Comparison of ENCODE assay signal across 35 cellular contexts in the genomic region with DNA sequence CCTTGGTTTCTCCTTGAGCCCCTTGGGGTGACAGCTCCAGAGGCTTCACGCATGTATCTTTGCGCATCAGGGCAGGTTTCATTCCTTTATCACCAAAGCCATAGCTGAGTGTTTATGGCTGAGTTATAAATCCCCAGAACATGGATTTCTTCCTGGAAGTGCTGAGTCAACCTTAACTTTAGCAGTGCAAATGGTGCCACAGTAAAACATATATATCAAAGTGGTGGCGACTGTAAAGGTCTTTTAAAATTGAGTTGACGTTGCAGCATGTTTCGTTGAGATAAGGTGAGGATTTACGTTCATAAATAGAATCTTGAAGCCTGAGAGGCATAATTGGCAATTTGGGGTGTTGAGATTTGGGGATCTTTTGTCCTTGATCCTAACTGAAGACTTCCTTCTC.
A peak's percentile ranks its signal among the peaks of the same experiment; 100 is the strongest.
DNase-seq lines count a peak whose midpoint lies in the region; ATAC-seq, FAIRE-seq and TF ChIP-seq lines count a peak whose summit lies in the region.
"Had no signal": no experiment of that assay in that cellular context is flagged by ENCODE, and none has a peak within 500 bp of the region (broad histone marks: within the 10 kb centered on the region; RNA-seq: fewer than 3 reads in every experiment).

No MANE protein-coding gene starts in this region.

- TF ChIP-seq POLR2A in HepG2 (IDR thresholded peaks at IDR 0.05; ENCODE audit: insufficient read depth in 1 of 2, low read depth in 2 of 2, low read length in 2 of 2) (no peak), right lobe of liver (IDR thresholded peaks at IDR 0.05) (no peak), K562 (conservative IDR thresholded peaks at IDR 0.05) (no peak), H1 (IDR thresholded peaks at IDR 0.05; ENCODE audit: control extremely low read depth in 1 of 2, low read depth in 2 of 2, low read length in 2 of 2) (no peak)

- H3K4me3 Mint-ChIP-seq in activated CD4-positive, alpha-beta T cell treated with anti-CD3 and anti-CD28 coated beads, Interleukin-2, amount 10 ng/mL, durations not matched to agents 7 days and 5 days = no peak overlapping the region
- H3K4me3 Mint-ChIP-seq: B cell; CD14-positive monocyte; CD4-positive, alpha-beta memory T cell; CD4-positive, alpha-beta T cell; CD4-positive, CD25-positive, alpha-beta regulatory T cell; CD8-positive, alpha-beta memory T cell; CD8-positive, alpha-beta T cell had no signal

- H3K4ac ChIP-seq in H1 (replicated peaks; ENCODE audit: insufficient read length, low read depth, low read length) = no peak overlapping the region

- H2AFZ ChIP-seq in HepG2 (ENCODE audit: low read length) = no peak overlapping the region
- H2AFZ ChIP-seq in K562 (ENCODE audit: low read depth, low read length) = no peak overlapping the region
- no peak overlapping the region for H2AFZ ChIP-seq in H1 (ENCODE audit: low read length)

- no peaks in the 10 kb centered on the region; the same call in 1 of the 2 replicates for H3K79me1 ChIP-seq in H1 (ENCODE audit: low read depth, low read length)

- no peak overlapping the region for H2BK15ac ChIP-seq in H1 (ENCODE audit: low read length)

- TF ChIP-seq RAD21 in HepG2 (CRISPR knock-in tag; IDR thresholded peaks at IDR 0.05) (no peak), K562 (CRISPR knock-in tag; conservative IDR thresholded peaks at IDR 0.05 in 1 of 2, IDR thresholded peaks at IDR 0.05 in 1 of 2) (no peak), H1 (IDR thresholded peaks at IDR 0.05 in 1 of 2, conservative IDR thresholded peaks at IDR 0.05 in 1 of 2; ENCODE audit: low read depth in 2 of 2, low read length in 2 of 2) (no peak)

- H3K14ac ChIP-seq in H1 (ENCODE audit: insufficient read length) = no peak overlapping the region

- POLR2A ChIA-PET in HepG2 (lab: Yijun Ruan, JAX) (no interaction called here), K562 (lab: Yijun Ruan, JAX) (no interaction called here), H1 (lab: Charles Lee; ENCODE audit: partially characterized antibody) (interaction anchor here (0.8 kb wide), 1 partner anchor 11 kb away, joined by 3 read pairs; no protein-coding TSS in a partner anchor)
- POLR2A ChIA-PET in activated CD4-positive, alpha-beta T cell treated with anti-CD3 and anti-CD28 coated beads, Interleukin-2, amount 10 ng/mL, durations not matched to agents 7 days and 5 days (lab: Charles Lee) = no interaction called here

- H3K9me3 ChIP-seq in HepG2 (ENCODE audit: low read length) = no peaks in the 10 kb centered on the region
- no peaks in the 10 kb centered on the region for H3K9me3 ChIP-seq in right lobe of liver
- no peaks in the 10 kb centered on the region for H3K9me3 ChIP-seq in K562 (replicated peaks; ENCODE audit: control insufficient read depth, insufficient read depth, low read depth, low read length)
- no peaks in the 10 kb centered on the region for H3K9me3 ChIP-seq in H1 (ENCODE audit: insufficient read depth in 2 of 2, low read depth in 1 of 2, low read length in 1 of 2)
- H3K9me3 ChIP-seq: A549; BE2C; BLaER1; BLaER1 treated with 17β-estradiol and CSF1 and Interleukin-3, amounts not matched to agents 10 nM and 100 nM; Caco-2 had no signal

- no peak overlapping the region for H2BK12ac ChIP-seq in H1 (ENCODE audit: low read depth, low read length)

- BruUV-seq in HepG2 (replicated peaks; lab: Mats Ljungman, UMichigan) = no TSS peak
- no TSS peak for BruUV-seq in K562 (replicated peaks; lab: Mats Ljungman, UMichigan)

- no peak for TF ChIP-seq CTCF in HepG2 (CRISPR knock-in tag; IDR thresholded peaks at IDR 0.05)
- TF ChIP-seq CTCF in right lobe of liver (IDR thresholded peaks at IDR 0.05) = no peak
- no peak for TF ChIP-seq CTCF in K562 (IDR thresholded peaks at IDR 0.05 in 2 of 3, conservative IDR thresholded peaks at IDR 0.05 in 1 of 3; ENCODE audit: insufficient read depth in 2 of 3, low read depth in 1 of 3, low read length in 3 of 3)
- TF ChIP-seq CTCF in H1 (IDR thresholded peaks at IDR 0.05; ENCODE audit: control extremely low read depth in 1 of 3, insufficient read depth in 1 of 3, low read depth in 1 of 3, low read length in 3 of 3) = no peak

- no peak overlapping the region for H2BK20ac ChIP-seq in H1 (ENCODE audit: low read length)

- H3K4me3 ChIP-seq in HepG2 (replicated peaks in 1 of 3; ENCODE audit: insufficient read depth in 1 of 3, low read depth in 2 of 3, low read length in 3 of 3) (no peak overlapping the region), right lobe of liver (no peak overlapping the region), K562 (no peak overlapping the region), H1 (ENCODE audit: extremely low read depth in 1 of 4, insufficient read depth in 2 of 4, low read depth in 3 of 4, low read length in 4 of 4) (no peak overlapping the region)
- H3K4me3 ChIP-seq: A549; BLaER1; BLaER1 treated with 17β-estradiol and CSF1 and Interleukin-3, amounts not matched to agents 10 nM and 100 nM had no signal

- H3K9ac ChIP-seq in HepG2 (ENCODE audit: insufficient read depth, low read depth, low read length) (no peak overlapping the region), K562 (ENCODE audit: insufficient read depth in 1 of 2, low read depth in 2 of 2, low read length in 2 of 2) (no peak overlapping the region), H1 (replicated peaks in 1 of 4; ENCODE audit: extremely low read depth in 1 of 4, low read depth in 3 of 4, low read length in 3 of 4) (no peak overlapping the region)
- H3K9ac ChIP-seq: BLaER1; BLaER1 treated with 17β-estradiol and CSF1 and Interleukin-3, amounts not matched to agents 10 nM and 100 nM had no signal

- DNase-seq in HepG2 (ENCODE audit: low spot score) (no peak), right lobe of liver (no peak), K562 (ENCODE audit: extremely low read depth in 1 of 4, low spot score in 3 of 4) (peak in 1 of 4 experiments; percentile 4), H1 (ENCODE audit: low read depth in 1 of 2, low spot score in 2 of 2) (no peak)
- DNase-seq in activated CD4-positive, alpha-beta T cell treated with anti-CD3 and anti-CD28 coated beads, Interleukin-2, amount 10 ng/mL, durations not matched to agents 7 days and 5 days = no peak
- DNase-seq: 8988T; ACHN; AML-193; BE2C; C1 segment of cervical spinal cord; Caco-2; Calu3; CD4-positive, alpha-beta memory T cell; CD4-positive, alpha-beta T cell; CD4-positive, CD25-positive, alpha-beta regulatory T cell; CD8-positive, alpha-beta memory T cell; CD8-positive, alpha-beta T cell; COR-L47; DMS 273 treated with DMSO at 0.1 percent for 48 hours; DMS153; DMS53; DMS79; DMS79 treated with DMSO at 0.1 percent for 48 hours; DND-41; EL had no signal

- no peaks in the 10 kb centered on the region for H3K36me3 Mint-ChIP-seq in activated CD4-positive, alpha-beta T cell treated with anti-CD3 and anti-CD28 coated beads, Interleukin-2, amount 10 ng/mL, durations not matched to agents 7 days and 5 days (ENCODE audit: low read depth)
- H3K36me3 Mint-ChIP-seq: CD14-positive monocyte; CD4-positive, alpha-beta memory T cell; CD4-positive, CD25-positive, alpha-beta regulatory T cell; CD8-positive, alpha-beta memory T cell; CD8-positive, alpha-beta T cell had no signal

- H4K20me1 ChIP-seq in HepG2 (ENCODE audit: insufficient read depth, low read length) = no peaks in the 10 kb centered on the region
- no peaks in the 10 kb centered on the region; the same call in 1 of the 2 replicates for H4K20me1 ChIP-seq in K562 (replicated peaks; ENCODE audit: control insufficient read depth, insufficient read depth, low read length)
- H4K20me1 ChIP-seq in H1 (replicated peaks in 1 of 2; ENCODE audit: control insufficient read depth in 1 of 2, insufficient read depth in 2 of 2, low read length in 2 of 2) = no peaks in the 10 kb centered on the region
- H4K20me1 ChIP-seq: BLaER1; BLaER1 treated with 17β-estradiol and CSF1 and Interleukin-3, amounts not matched to agents 10 nM and 100 nM had no signal

- H3K36me3 ChIP-seq in HepG2 (replicated peaks in 1 of 2; ENCODE audit: control insufficient read depth in 1 of 2, insufficient read depth in 2 of 2, low read length in 2 of 2) (no peaks in the 10 kb centered on the region), right lobe of liver (no peaks in the 10 kb centered on the region), K562 (ENCODE audit: control insufficient read depth, insufficient read depth, low read length) (no peaks in the 10 kb centered on the region), H1 (ENCODE audit: control insufficient read depth in 2 of 4, insufficient read depth in 4 of 4, low read length in 3 of 4) (no peaks in the 10 kb centered on the region)
- H3K36me3 ChIP-seq: BE2C; BLaER1; BLaER1 treated with 17β-estradiol and CSF1 and Interleukin-3, amounts not matched to agents 10 nM and 100 nM had no signal

- H2AK5ac ChIP-seq in H1 (ENCODE audit: low read depth, low read length) = no peak overlapping the region

- FAIRE-seq in HepG2 (lab: Jason Lieb, UNC) (no peak), K562 (lab: Jason Lieb, UNC) (no peak), H1 (lab: Jason Lieb, UNC) (peak; percentile 39)
- FAIRE-seq: A204.1, A549, D721Med had no signal

- WGBS in HepG2 (ENCODE audit: low lambda C conversion rate) = 30% methylated on average over 6 of the region's 6 CpGs
- 60% methylated on average over 6 of the region's 6 CpGs for WGBS in right lobe of liver (ENCODE audit: insufficient coverage, low coverage, low lambda C conversion rate, missing lambda C conversion rate)
- WGBS in K562 (ENCODE audit: insufficient coverage, low coverage, missing lambda C conversion rate) = 0% methylated on average over 6 of the region's 6 CpGs
- 90% methylated on average over 6 of the region's 6 CpGs; no CpG with 5 or more reads in 1 of the 2 experiments for WGBS in H1 (ENCODE audit: extremely low coverage in 1 of 2, insufficient coverage in 1 of 2, insufficient read length in 1 of 2, insufficient replicate concordance in 2 of 2, low coverage in 1 of 2, low lambda C conversion rate in 2 of 2, missing lambda C conversion rate in 1 of 2), 2 experiments

- H2BK5ac ChIP-seq in H1 (ENCODE audit: low read depth, low read length) = no peak overlapping the region; the same call in 1 of the 2 replicates

- H4K5ac ChIP-seq in H1 (ENCODE audit: insufficient read length, low read depth, low read length) = no peak overlapping the region

- H3K9me1 ChIP-seq in K562 (ENCODE audit: control insufficient read depth, insufficient read depth, low read length) = no peaks in the 10 kb centered on the region

- H3K79me2 ChIP-seq in HepG2 (ENCODE audit: insufficient read depth, low read length) = no peaks in the 10 kb centered on the region
- H3K79me2 ChIP-seq in K562 (ENCODE audit: control insufficient read depth, insufficient read depth, low read length) = no peaks in the 10 kb centered on the region
- no peaks in the 10 kb centered on the region; a peak in 1 of 4 replicates for H3K79me2 ChIP-seq in H1 (ENCODE audit: control insufficient read depth in 1 of 2, insufficient read depth in 2 of 2, low read length in 2 of 2)

- H4K91ac ChIP-seq in H1 (replicated peaks; ENCODE audit: insufficient read length, low read length) = no peak overlapping the region

- H3K23ac ChIP-seq in H1 (ENCODE audit: insufficient read length) = no peak overlapping the region

- no peaks in the 10 kb centered on the region for H3K4me1 Mint-ChIP-seq in activated CD4-positive, alpha-beta T cell treated with anti-CD3 and anti-CD28 coated beads, Interleukin-2, amount 10 ng/mL, durations not matched to agents 7 days and 5 days
- H3K4me1 Mint-ChIP-seq: B cell; CD14-positive monocyte; CD4-positive, alpha-beta memory T cell; CD4-positive, CD25-positive, alpha-beta regulatory T cell; CD8-positive, alpha-beta memory T cell had no signal

- H3K27ac Mint-ChIP-seq in activated CD4-positive, alpha-beta T cell treated with anti-CD3 and anti-CD28 coated beads, Interleukin-2, amount 10 ng/mL, durations not matched to agents 7 days and 5 days = no peak overlapping the region
- H3K27ac Mint-ChIP-seq: B cell; CD14-positive monocyte; CD4-positive, alpha-beta memory T cell; CD4-positive, alpha-beta T cell; CD4-positive, CD25-positive, alpha-beta regulatory T cell; CD8-positive, alpha-beta memory T cell; CD8-positive, alpha-beta T cell had no signal

- no peak overlapping the region for H2BK120ac ChIP-seq in H1 (replicated peaks; ENCODE audit: low read depth, low read length)

- TF ChIP-seq EP300 in HepG2 (IDR thresholded peaks at IDR 0.05; ENCODE audit: low read depth in 2 of 2, low read length in 2 of 2) = no peak
- TF ChIP-seq EP300 in HepG2 (CRISPR knock-in tag; IDR thresholded peaks at IDR 0.05; ENCODE audit: borderline replicate concordance) = no peak
- no peak for TF ChIP-seq EP300 in K562 (IDR thresholded peaks at IDR 0.05; ENCODE audit: low read length)
- TF ChIP-seq EP300 in H1 (IDR thresholded peaks at IDR 0.05; ENCODE audit: borderline replicate concordance in 1 of 2, low read depth in 2 of 2, low read length in 2 of 2) = no peak

- H3K18ac ChIP-seq in H1 (ENCODE audit: extremely low read depth, low read length) = no peak overlapping the region

- H3K4me2 ChIP-seq in HepG2 (ENCODE audit: low read depth, low read length) (no peak overlapping the region), K562 (ENCODE audit: insufficient read depth, low read length) (no peak overlapping the region), H1 (ENCODE audit: insufficient read depth in 1 of 2, low read depth in 2 of 2, low read length in 2 of 2) (no peak overlapping the region)
- H3K4me2 ChIP-seq: A549; BLaER1; BLaER1 treated with 17β-estradiol and CSF1 and Interleukin-3, amounts not matched to agents 10 nM and 100 nM had no signal

- no peaks in the 10 kb centered on the region for H3K27me3 ChIP-seq in HepG2 (ENCODE audit: control insufficient read depth in 1 of 2, insufficient read depth in 2 of 2, low read length in 2 of 2)
- no peaks in the 10 kb centered on the region for H3K27me3 ChIP-seq in right lobe of liver
- H3K27me3 ChIP-seq in K562 (ENCODE audit: control insufficient read depth in 2 of 2, insufficient read depth in 2 of 2, low read length in 2 of 2) = no peaks in the 10 kb centered on the region
- no peaks in the 10 kb centered on the region for H3K27me3 ChIP-seq in H1 (replicated peaks in 1 of 4; ENCODE audit: control insufficient read depth in 3 of 4, extremely low read depth in 1 of 4, insufficient read depth in 3 of 4, low read length in 3 of 4)
- H3K27me3 ChIP-seq: BE2C; BLaER1; BLaER1 treated with 17β-estradiol and CSF1 and Interleukin-3, amounts not matched to agents 10 nM and 100 nM had no signal

- H3K23me2 ChIP-seq in H1 (ENCODE audit: low read depth, low read length) = peaks cover 3% of the 10 kb centered on the region; the same call in 1 of the 2 replicates

- CTCF ChIA-PET in HepG2 (lab: Yijun Ruan, JAX; ENCODE audit: low intra/inter-chr PET ratio, low total read pairs) (no interaction called here), K562 (lab: Yijun Ruan, JAX; ENCODE audit: low intra/inter-chr PET ratio) (no interaction called here), H1 (lab: Charles Lee; ENCODE audit: partially characterized antibody) (no interaction called here)
- CTCF ChIA-PET in activated CD4-positive, alpha-beta T cell treated with anti-CD3 and anti-CD28 coated beads, Interleukin-2, amount 10 ng/mL, durations not matched to agents 7 days and 5 days (lab: Charles Lee) = no interaction called here

- no peak for ATAC-seq in HepG2
- ATAC-seq in right lobe of liver = no peak
- ATAC-seq in K562 = no peak
- no peak for ATAC-seq in GM18867 (IDR thresholded peaks at IDR 0.05; ENCODE audit: unreplicated experiment)
- ATAC-seq: A549; CD8-positive, alpha-beta T cell had no signal

- no peaks in the 10 kb centered on the region for H3K27me3 Mint-ChIP-seq in activated CD4-positive, alpha-beta T cell treated with anti-CD3 and anti-CD28 coated beads, Interleukin-2, amount 10 ng/mL, durations not matched to agents 7 days and 5 days
- H3K27me3 Mint-ChIP-seq: B cell had no signal

- in situ Hi-C loops in HepG2 (cut with HindIII; ENCODE audit: extremely low pct_ligation_motif_present, low pct_unique_long_range_greater_than_20kb) = no loop called here
- in situ Hi-C loops in K562 (cut with MboI) = no loop called here

- no peak overlapping the region for H3K27ac ChIP-seq in HepG2 (ENCODE audit: extremely low read length, insufficient read depth, low read length)
- H3K27ac ChIP-seq in right lobe of liver = no peak overlapping the region
- H3K27ac ChIP-seq in K562 (ENCODE audit: extremely low read depth, low read depth, low read length) = no peak overlapping the region
- H3K27ac ChIP-seq in H1 (ENCODE audit: low read depth, low read length) = no peak overlapping the region
- H3K27ac ChIP-seq: 22Rv1; A549; BLaER1; BLaER1 treated with 17β-estradiol and CSF1 and Interleukin-3, amounts not matched to agents 10 nM and 100 nM; C4-2B had no signal

- intact Hi-C loops in HepG2 (cut with micrococcal nuclease; ENCODE audit: unreplicated experiment) = no loop called here
- intact Hi-C loops in right lobe of liver (cut with DNase I) = no loop called here
- intact Hi-C loops in K562 (cut with micrococcal nuclease) = no loop called here

- no peaks in the 10 kb centered on the region for H3K4me1 ChIP-seq in HepG2 (ENCODE audit: insufficient read depth, low read length)
- no peaks in the 10 kb centered on the region for H3K4me1 ChIP-seq in right lobe of liver
- no peaks in the 10 kb centered on the region for H3K4me1 ChIP-seq in K562 (replicated peaks in 1 of 2; ENCODE audit: control insufficient read depth in 2 of 2, insufficient read depth in 2 of 2, low read length in 2 of 2)
- H3K4me1 ChIP-seq in H1 (replicated peaks in 1 of 4; ENCODE audit: control insufficient read depth in 3 of 4, insufficient read depth in 4 of 4, low read length in 3 of 4) = no peaks in the 10 kb centered on the region
- H3K4me1 ChIP-seq: A549; BE2C; BLaER1; BLaER1 treated with 17β-estradiol and CSF1 and Interleukin-3, amounts not matched to agents 10 nM and 100 nM; Caco-2 had no signal

- H3K9me3 Mint-ChIP-seq in activated CD4-positive, alpha-beta T cell treated with anti-CD3 and anti-CD28 coated beads, Interleukin-2, amount 10 ng/mL, durations not matched to agents 7 days and 5 days = no peaks in the 10 kb centered on the region
- H3K9me3 Mint-ChIP-seq: CD4-positive, alpha-beta T cell; CD8-positive, alpha-beta T cell had no signal

- H3K56ac ChIP-seq in H1 (replicated peaks; ENCODE audit: insufficient read length, low read depth, low read length) = no peak overlapping the region

- H4K8ac ChIP-seq in H1 (ENCODE audit: extremely low read depth, insufficient read depth, low read length) = no peak overlapping the region

Comparison
In these comparisons a context has a peak if more than half of its experiments do, and no peak if none do; other contexts are left out.
1. Of the 241 proteins assayed by ChIP-seq in both HepG2 and K562: peak only in HepG2: MAFK; only in K562: MAFF and MEIS2; in both: none; in neither: 237; mixed calls (peak in some experiments, not most) for 1.